ENCODE assay signal across 8 cellular contexts in the genomic region with DNA sequence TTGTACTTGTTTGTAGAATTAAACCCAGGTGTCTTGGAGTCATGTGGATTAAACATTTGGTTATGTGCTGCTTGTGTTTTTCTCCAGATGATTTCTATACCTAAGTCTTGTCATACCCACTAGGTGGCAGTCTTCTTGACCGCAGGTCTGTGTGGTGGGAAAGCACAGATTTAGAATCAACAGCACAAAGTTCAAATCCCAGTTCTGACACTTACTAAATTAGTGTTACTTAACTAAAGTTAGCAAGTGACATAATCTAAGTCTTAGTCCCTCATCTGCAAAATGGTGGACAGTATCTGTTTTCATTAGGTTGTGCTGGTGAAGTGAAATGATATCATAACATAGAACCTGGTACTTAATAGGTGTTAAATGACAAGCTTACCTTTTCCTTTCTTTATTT.
DNase-seq lines count a peak whose midpoint lies in the region; TF ChIP-seq lines count a peak whose summit lies in the region.

No MANE protein-coding gene starts in this region.

- H3K4me1 Mint-ChIP-seq in endodermal cell = peaks cover 13% of the 10 kb centered on the region
- H3K4me1 Mint-ChIP-seq in neural progenitor cell = peaks cover 20% of the 10 kb centered on the region

- no peak overlapping the region for H3K27ac Mint-ChIP-seq in endodermal cell
- H3K27ac Mint-ChIP-seq in neural progenitor cell = no peak overlapping the region

- H3K9ac ChIP-seq in endodermal cell (ENCODE audit: extremely low read depth, low read length, poor library complexity, severe bottlenecking) (no peak overlapping the region), neural progenitor cell (no peak overlapping the region)

- peak; percentile 59 for TF ChIP-seq CTCF in GM12865 (IDR thresholded peaks at IDR 0.05; ENCODE audit: insufficient read depth, low read depth, low read length, missing control alignments)
- peak; percentile 87 for TF ChIP-seq CTCF in endodermal cell (conservative IDR thresholded peaks at IDR 0.05)
- TF ChIP-seq CTCF in neural progenitor cell (IDR thresholded peaks at IDR 0.05) = peak; percentile 76

- H3K4me1 ChIP-seq in endodermal cell (ENCODE audit: control insufficient read depth, insufficient read depth, low read length) (no peaks in the 10 kb centered on the region), neural progenitor cell (peaks cover 16% of the 10 kb centered on the region)

- H3K4me3 Mint-ChIP-seq in endodermal cell (no peak overlapping the region), neural progenitor cell (no peak overlapping the region)

- H3K4me3 ChIP-seq in GM12865 (ENCODE audit: low read depth, low read length) (no peak overlapping the region), endodermal cell (ENCODE audit: low read length) (no peak overlapping the region), neural progenitor cell (no peak overlapping the region)

- H3K4me2 ChIP-seq in neural progenitor cell = no peak overlapping the region

- no peaks in the 10 kb centered on the region for H3K36me3 Mint-ChIP-seq in endodermal cell (ENCODE audit: low read depth)
- no peaks in the 10 kb centered on the region for H3K36me3 Mint-ChIP-seq in neural progenitor cell

- H3K9me3 Mint-ChIP-seq in endodermal cell (no peaks in the 10 kb centered on the region), neural progenitor cell (no peaks in the 10 kb centered on the region)

- no peaks in the 10 kb centered on the region for H3F3A ChIP-seq in neural progenitor cell (ENCODE audit: low read depth)

- DNase-seq in AG20443 (ENCODE audit: low spot score) (peak; percentile 29), GM12865 (ENCODE audit: low read depth) (peak; percentile 58), HT1080 (ENCODE audit: low read depth) (peak; percentile 55), RKO (ENCODE audit: low spot score) (peak; percentile 77), endodermal cell (no peak), neural progenitor cell (ENCODE audit: low spot score) (peak; percentile 70), putamen (ENCODE audit: low spot score) (no peak), AG08395 (ENCODE audit: low spot score) (no peak)

- no peaks in the 10 kb centered on the region for H4K20me1 ChIP-seq in neural progenitor cell (ENCODE audit: low read depth)

- H3K27ac ChIP-seq in endodermal cell (ENCODE audit: low read depth, low read length) (no peak overlapping the region), neural progenitor cell (no peak overlapping the region)

- no peak overlapping the region for H2AFZ ChIP-seq in neural progenitor cell (replicated peaks)

- H3K9me3 ChIP-seq in endodermal cell (ENCODE audit: control insufficient read depth, low read length) (no peaks in the 10 kb centered on the region), neural progenitor cell (ENCODE audit: low read depth) (no peaks in the 10 kb centered on the region)

- H3K27me3 ChIP-seq in endodermal cell (ENCODE audit: control insufficient read depth, insufficient read depth, low read length, poor library complexity, severe bottlenecking) (no peaks in the 10 kb centered on the region), neural progenitor cell (no peaks in the 10 kb centered on the region)

- WGBS in endodermal cell (ENCODE audit: insufficient coverage in 1 of 2, insufficient read length in 1 of 2), 2 experiments = 45% methylated on average over 1 of the region's 1 CpG; no CpG with 5 or more reads in 1 of the 2 experiments

- H3K36me3 ChIP-seq in endodermal cell (ENCODE audit: control insufficient read depth, insufficient read depth, low read length) = no peaks in the 10 kb centered on the region
- H3K36me3 ChIP-seq in neural progenitor cell = no peaks in the 10 kb centered on the region

- H3K27me3 Mint-ChIP-seq in endodermal cell (ENCODE audit: insufficient read depth) (no peaks in the 10 kb centered on the region), neural progenitor cell (ENCODE audit: insufficient read depth, low read depth) (peaks cover 4% of the 10 kb centered on the region)

- no peaks in the 10 kb centered on the region for H3K79me2 ChIP-seq in neural progenitor cell (ENCODE audit: low read depth)

Comparison
In these comparisons a context has a peak if more than half of its experiments do, and no peak if none do; other contexts are left out.
1. DNase-seq: peak in AG20443 (single experiment), GM12865 (single experiment), HT1080 (single experiment), RKO (single experiment) and neural progenitor cell (single experiment); none in endodermal cell (single experiment), putamen (single experiment) and AG08395 (single experiment).
2. Peak in every context shown above with its lines, with median percentiles within 50 percentile points of each other: CTCF ChIP-seq.